ENCODE assay signal across 1 cellular context in the genomic region with DNA sequence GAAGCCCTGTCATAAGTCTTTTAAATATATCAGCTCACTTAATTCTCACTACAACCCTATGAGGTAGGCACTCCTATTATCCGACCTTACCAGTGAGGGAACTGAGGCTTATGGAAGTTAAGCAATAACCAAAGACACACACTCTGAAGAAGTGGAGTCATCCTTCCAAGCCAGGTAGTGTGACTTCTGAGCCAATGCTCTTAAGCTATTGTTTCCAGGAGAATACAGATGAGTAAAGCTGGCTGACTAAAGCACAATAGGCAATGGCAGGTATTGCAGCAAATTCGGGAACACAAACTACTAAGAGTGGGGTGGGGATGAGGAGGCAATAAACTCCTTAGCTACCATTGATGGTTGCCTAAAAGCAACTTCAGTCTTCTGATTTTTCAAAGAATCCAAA.
TF ChIP-seq lines count a peak whose summit lies in the region.

No MANE protein-coding gene starts in this region.

TF ChIP-seq in GM23338, 12 proteins besides CTCF, POLR2A, EP300 and RAD21 (continued from another document):
- TF ChIP-seq STAT1 (IDR thresholded peaks at IDR 0.05; ENCODE audit: unreplicated experiment) (no peak), ZNF114 (CRISPR knock-in tag; IDR thresholded peaks at IDR 0.05) (no peak), CREB1 (CRISPR knock-in tag; IDR thresholded peaks at IDR 0.05; ENCODE audit: low read depth) (no peak), EZH2 (IDR thresholded peaks at IDR 0.05; ENCODE audit: low read depth, unreplicated experiment) (no peak)
- TF ChIP-seq, protein P1, sequence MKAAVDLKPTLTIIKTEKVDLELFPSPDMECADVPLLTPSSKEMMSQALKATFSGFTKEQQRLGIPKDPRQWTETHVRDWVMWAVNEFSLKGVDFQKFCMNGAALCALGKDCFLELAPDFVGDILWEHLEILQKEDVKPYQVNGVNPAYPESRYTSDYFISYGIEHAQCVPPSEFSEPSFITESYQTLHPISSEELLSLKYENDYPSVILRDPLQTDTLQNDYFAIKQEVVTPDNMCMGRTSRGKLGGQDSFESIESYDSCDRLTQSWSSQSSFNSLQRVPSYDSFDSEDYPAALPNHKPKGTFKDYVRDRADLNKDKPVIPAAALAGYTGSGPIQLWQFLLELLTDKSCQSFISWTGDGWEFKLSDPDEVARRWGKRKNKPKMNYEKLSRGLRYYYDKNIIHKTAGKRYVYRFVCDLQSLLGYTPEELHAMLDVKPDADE (IDR thresholded peaks at IDR 0.05), result no peak
- TF ChIP-seq, protein P2, sequence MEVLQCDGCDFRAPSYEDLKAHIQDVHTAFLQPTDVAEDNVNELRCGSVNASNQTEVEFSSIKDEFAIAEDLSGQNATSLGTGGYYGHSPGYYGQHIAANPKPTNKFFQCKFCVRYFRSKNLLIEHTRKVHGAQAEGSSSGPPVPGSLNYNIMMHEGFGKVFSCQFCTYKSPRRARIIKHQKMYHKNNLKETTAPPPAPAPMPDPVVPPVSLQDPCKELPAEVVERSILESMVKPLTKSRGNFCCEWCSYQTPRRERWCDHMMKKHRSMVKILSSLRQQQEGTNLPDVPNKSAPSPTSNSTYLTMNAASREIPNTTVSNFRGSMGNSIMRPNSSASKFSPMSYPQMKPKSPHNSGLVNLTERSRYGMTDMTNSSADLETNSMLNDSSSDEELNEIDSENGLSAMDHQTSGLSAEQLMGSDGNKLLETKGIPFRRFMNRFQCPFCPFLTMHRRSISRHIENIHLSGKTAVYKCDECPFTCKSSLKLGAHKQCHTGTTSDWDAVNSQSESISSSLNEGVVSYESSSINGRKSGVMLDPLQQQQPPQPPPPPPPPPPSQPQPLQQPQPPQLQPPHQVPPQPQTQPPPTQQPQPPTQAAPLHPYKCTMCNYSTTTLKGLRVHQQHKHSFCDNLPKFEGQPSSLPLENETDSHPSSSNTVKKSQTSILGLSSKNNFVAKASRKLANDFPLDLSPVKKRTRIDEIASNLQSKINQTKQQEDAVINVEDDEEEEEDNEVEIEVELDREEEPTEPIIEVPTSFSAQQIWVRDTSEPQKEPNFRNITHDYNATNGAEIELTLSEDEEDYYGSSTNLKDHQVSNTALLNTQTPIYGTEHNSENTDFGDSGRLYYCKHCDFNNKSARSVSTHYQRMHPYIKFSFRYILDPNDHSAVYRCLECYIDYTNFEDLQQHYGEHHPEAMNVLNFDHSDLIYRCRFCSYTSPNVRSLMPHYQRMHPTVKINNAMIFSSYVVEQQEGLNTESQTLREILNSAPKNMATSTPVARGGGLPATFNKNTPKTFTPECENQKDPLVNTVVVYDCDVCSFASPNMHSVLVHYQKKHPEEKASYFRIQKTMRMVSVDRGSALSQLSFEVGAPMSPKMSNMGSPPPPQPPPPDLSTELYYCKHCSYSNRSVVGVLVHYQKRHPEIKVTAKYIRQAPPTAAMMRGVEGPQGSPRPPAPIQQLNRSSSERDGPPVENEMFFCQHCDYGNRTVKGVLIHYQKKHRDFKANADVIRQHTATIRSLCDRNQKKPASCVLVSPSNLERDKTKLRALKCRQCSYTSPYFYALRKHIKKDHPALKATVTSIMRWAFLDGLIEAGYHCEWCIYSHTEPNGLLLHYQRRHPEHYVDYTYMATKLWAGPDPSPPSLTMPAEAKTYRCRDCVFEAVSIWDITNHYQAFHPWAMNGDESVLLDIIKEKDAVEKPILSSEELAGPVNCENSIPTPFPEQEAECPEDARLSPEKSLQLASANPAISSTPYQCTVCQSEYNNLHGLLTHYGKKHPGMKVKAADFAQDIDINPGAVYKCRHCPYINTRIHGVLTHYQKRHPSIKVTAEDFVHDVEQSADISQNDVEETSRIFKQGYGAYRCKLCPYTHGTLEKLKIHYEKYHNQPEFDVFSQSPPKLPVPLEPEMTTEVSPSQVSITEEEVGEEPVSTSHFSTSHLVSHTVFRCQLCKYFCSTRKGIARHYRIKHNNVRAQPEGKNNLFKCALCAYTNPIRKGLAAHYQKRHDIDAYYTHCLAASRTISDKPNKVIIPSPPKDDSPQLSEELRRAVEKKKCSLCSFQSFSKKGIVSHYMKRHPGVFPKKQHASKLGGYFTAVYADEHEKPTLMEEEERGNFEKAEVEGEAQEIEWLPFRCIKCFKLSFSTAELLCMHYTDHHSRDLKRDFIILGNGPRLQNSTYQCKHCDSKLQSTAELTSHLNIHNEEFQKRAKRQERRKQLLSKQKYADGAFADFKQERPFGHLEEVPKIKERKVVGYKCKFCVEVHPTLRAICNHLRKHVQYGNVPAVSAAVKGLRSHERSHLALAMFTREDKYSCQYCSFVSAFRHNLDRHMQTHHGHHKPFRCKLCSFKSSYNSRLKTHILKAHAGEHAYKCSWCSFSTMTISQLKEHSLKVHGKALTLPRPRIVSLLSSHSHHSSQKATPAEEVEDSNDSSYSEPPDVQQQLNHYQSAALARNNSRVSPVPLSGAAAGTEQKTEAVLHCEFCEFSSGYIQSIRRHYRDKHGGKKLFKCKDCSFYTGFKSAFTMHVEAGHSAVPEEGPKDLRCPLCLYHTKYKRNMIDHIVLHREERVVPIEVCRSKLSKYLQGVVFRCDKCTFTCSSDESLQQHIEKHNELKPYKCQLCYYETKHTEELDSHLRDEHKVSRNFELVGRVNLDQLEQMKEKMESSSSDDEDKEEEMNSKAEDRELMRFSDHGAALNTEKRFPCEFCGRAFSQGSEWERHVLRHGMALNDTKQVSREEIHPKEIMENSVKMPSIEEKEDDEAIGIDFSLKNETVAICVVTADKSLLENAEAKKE (CRISPR knock-in tag; IDR thresholded peaks at IDR 0.05), result no peak
- TF ChIP-seq, protein P3, sequence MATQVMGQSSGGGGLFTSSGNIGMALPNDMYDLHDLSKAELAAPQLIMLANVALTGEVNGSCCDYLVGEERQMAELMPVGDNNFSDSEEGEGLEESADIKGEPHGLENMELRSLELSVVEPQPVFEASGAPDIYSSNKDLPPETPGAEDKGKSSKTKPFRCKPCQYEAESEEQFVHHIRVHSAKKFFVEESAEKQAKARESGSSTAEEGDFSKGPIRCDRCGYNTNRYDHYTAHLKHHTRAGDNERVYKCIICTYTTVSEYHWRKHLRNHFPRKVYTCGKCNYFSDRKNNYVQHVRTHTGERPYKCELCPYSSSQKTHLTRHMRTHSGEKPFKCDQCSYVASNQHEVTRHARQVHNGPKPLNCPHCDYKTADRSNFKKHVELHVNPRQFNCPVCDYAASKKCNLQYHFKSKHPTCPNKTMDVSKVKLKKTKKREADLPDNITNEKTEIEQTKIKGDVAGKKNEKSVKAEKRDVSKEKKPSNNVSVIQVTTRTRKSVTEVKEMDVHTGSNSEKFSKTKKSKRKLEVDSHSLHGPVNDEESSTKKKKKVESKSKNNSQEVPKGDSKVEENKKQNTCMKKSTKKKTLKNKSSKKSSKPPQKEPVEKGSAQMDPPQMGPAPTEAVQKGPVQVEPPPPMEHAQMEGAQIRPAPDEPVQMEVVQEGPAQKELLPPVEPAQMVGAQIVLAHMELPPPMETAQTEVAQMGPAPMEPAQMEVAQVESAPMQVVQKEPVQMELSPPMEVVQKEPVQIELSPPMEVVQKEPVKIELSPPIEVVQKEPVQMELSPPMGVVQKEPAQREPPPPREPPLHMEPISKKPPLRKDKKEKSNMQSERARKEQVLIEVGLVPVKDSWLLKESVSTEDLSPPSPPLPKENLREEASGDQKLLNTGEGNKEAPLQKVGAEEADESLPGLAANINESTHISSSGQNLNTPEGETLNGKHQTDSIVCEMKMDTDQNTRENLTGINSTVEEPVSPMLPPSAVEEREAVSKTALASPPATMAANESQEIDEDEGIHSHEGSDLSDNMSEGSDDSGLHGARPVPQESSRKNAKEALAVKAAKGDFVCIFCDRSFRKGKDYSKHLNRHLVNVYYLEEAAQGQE (IDR thresholded peaks at IDR 0.05; ENCODE audit: unreplicated experiment), result no peak
